Comparison of ENCODE assay signal across 8 cellular contexts in genomic region chr9:35603506-35603985, GRCh38. TPM values are rescaled to one million over a fixed set of nuclear protein-coding genes. Genes with fewer than 3 reads are reported as not detected.
A peak's percentile ranks its signal among the peaks of the same experiment; 100 is the strongest.
DNase-seq lines count a peak whose midpoint lies in the region; ATAC-seq and TF ChIP-seq lines count a peak whose summit lies in the region.

No MANE protein-coding gene starts in this region.

- DNase-seq in EH (ENCODE audit: low read depth), result peak; percentile 88
- peak; percentile 76 for DNase-seq in LHCN-M2 (ENCODE audit: low read depth)
- DNase-seq in activated naive CD4-positive, alpha-beta T cell treated with anti-CD3 and anti-CD28 coated beads, Interleukin-2, amount 50 U/mL, for 16 hours, result peak; percentile 30
- DNase-seq in left ventricle myocardium inferior, result peak; percentile 67
- peak; percentile 2 for DNase-seq in retinal pigment epithelial cell (ENCODE audit: low read depth)
- DNase-seq in GM20000 (ENCODE audit: low spot score), result no peak
- no peak for DNase-seq in NCI-H1105 (lab: John Stamatoyannopoulos, UW)

- ATAC-seq in HG02970 (IDR thresholded peaks at IDR 0.05; ENCODE audit: low FRiP score, unreplicated experiment), result no peak

- TF ChIP-seq CTCF in left ventricle myocardium inferior (IDR thresholded peaks at IDR 0.05; ENCODE audit: borderline replicate concordance), result no peak
- no peak for TF ChIP-seq CTCF in retinal pigment epithelial cell (conservative IDR thresholded peaks at IDR 0.05; ENCODE audit: low read depth, low read length)
- no peak for TF ChIP-seq CTCF in GM20000 (IDR thresholded peaks at IDR 0.05; ENCODE audit: extremely low read depth, missing control alignments)

- intact Hi-C loops in left ventricle myocardium inferior (cut with micrococcal nuclease), result no loop called here

- peaks cover 36% of the 10 kb centered on the region for H3K4me1 ChIP-seq in left ventricle myocardium inferior

- no peaks in the 10 kb centered on the region for H3K27me3 ChIP-seq in left ventricle myocardium inferior (ENCODE audit: low read depth)

- peaks cover 10% of the 10 kb centered on the region for H3K36me3 ChIP-seq in left ventricle myocardium inferior

- H3K27ac ChIP-seq in left ventricle myocardium inferior (replicated peaks), result peak overlapping the region; percentile 98

- H3K4me3 ChIP-seq in left ventricle myocardium inferior, result peak overlapping the region; percentile 82
- peak overlapping the region; percentile 57 for H3K4me3 ChIP-seq in retinal pigment epithelial cell (ENCODE audit: low read length)

- H3K9me3 ChIP-seq in left ventricle myocardium inferior (replicated peaks), result no peaks in the 10 kb centered on the region

RNA-seq across cellular contexts. Expression of gene TESK1, which starts 1.5 kb away (rescaled TPM):
- total RNA-seq in LHCN-M2 (2014; rRNA removed), result 21.7 and 26.8 TPM in 2 replicates
- 37.5 TPM for polyA plus RNA-seq in LHCN-M2 (2012)
- total RNA-seq in left ventricle myocardium inferior, result 25.4 TPM

RNA-seq across cellular contexts. Expression of gene CD72, which starts 14.7 kb away (rescaled TPM):
- total RNA-seq in LHCN-M2 (2014; rRNA removed) (1.2 and 1.4 TPM in 2 replicates), left ventricle myocardium inferior (0.63 TPM)
- polyA plus RNA-seq in LHCN-M2 (2012), result 0.95 TPM

RNA-seq across cellular contexts. Expression of gene SIT1, which starts 47.2 kb away (rescaled TPM):
- total RNA-seq in LHCN-M2 (2014; rRNA removed) (0.26 and 0.63 TPM in 2 replicates), left ventricle myocardium inferior (not detected)
- polyA plus RNA-seq in LHCN-M2 (2012), result 0.09 TPM

RNA-seq across cellular contexts. Expression of gene RMRP, which starts 54.3 kb away (rescaled TPM):
- total RNA-seq in LHCN-M2 (2014; rRNA removed) (5,651 and 6,728 TPM in 2 replicates), left ventricle myocardium inferior (15,093 TPM)
- 16.9 TPM for polyA plus RNA-seq in LHCN-M2 (2012)

RNA-seq across cellular contexts. Expression of gene CCDC107, which starts 54.5 kb away (rescaled TPM):
- 11.1 and 13.3 TPM in 2 replicates for total RNA-seq in LHCN-M2 (2014; rRNA removed)
- 36.5 TPM for polyA plus RNA-seq in LHCN-M2 (2012)
- total RNA-seq in left ventricle myocardium inferior, result 44.3 TPM

Comparison
In these comparisons a context has a peak if more than half of its experiments do, and no peak if none do; other contexts are left out.
1. DNase-seq: peak in EH (single experiment), LHCN-M2 (single experiment), activated naive CD4-positive, alpha-beta T cell treated with anti-CD3 and anti-CD28 coated beads, Interleukin-2, amount 50 U/mL, for 16 hours (single experiment), left ventricle myocardium inferior (single experiment) and retinal pigment epithelial cell (single experiment); none in GM20000 (single experiment) and NCI-H1105 (single experiment).